18 cellular contexts compared by ENCODE assay signal in the genomic region with DNA sequence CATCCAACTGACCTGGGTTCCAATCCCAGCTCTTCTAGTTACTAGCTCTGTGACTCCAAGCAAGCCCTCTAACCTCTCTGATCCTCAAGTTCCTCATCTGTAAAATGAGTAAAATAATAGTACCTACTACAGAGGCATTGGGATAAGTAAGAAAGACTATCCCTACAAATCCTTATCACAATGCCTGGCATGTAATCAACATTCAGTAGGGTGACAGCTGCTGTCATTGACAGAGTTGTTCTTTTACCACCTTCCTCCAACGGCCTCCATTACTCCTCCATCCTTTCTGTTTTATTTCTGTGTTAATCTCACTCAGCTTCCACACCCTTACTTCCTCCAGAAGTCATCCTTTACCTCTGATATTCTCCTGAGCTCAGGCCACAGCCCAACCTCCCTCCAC. TPM values are rescaled to one million over a fixed set of nuclear protein-coding genes. Genes with fewer than 3 reads are reported as not detected.
DNase-seq lines count a peak whose midpoint lies in the region; ATAC-seq and TF ChIP-seq lines count a peak whose summit lies in the region.
"Had no signal": no experiment of that assay in that cellular context is flagged by ENCODE, and none has a peak within 500 bp of the region (broad histone marks: within the 10 kb centered on the region; RNA-seq: fewer than 3 reads in every experiment).

No MANE protein-coding gene starts in this region.

- no peaks in the 10 kb centered on the region for H3K36me3 Mint-ChIP-seq in HFFc6 (ENCODE audit: low read depth)

- H3K27ac Mint-ChIP-seq in HFFc6: peak overlapping the region; percentile 95
- H3K27ac Mint-ChIP-seq: endodermal cell; stimulated activated naive CD8-positive, alpha-beta T cell treated with anti-CD3 and anti-CD28 coated beads, Interleukin-15, amount 100 ng/mL, for 72 hours had no signal

- no peaks in the 10 kb centered on the region; the same call in 1 of the 2 replicates for H3K27me3 Mint-ChIP-seq in HFFc6 (ENCODE audit: insufficient read depth)

- ATAC-seq in lung (ENCODE audit: insufficient read depth, low FRiP score) (no peak), thoracic aorta (ENCODE audit: insufficient number of reproducible peaks, low FRiP score, low read depth) (no peak), GM18498 (IDR thresholded peaks at IDR 0.05; ENCODE audit: unreplicated experiment) (no peak)
- ATAC-seq: left lobe of liver; stimulated activated naive CD8-positive, alpha-beta T cell treated with anti-CD3 and anti-CD28 coated beads, Interleukin-15, amount 100 ng/mL, for 72 hours had no signal

- no peaks in the 10 kb centered on the region for H3K9me3 Mint-ChIP-seq in HFFc6
- H3K9me3 Mint-ChIP-seq: endodermal cell; stimulated activated naive CD8-positive, alpha-beta T cell treated with anti-CD3 and anti-CD28 coated beads, Interleukin-15, amount 100 ng/mL, for 72 hours had no signal

- H3K9me3 ChIP-seq in lung (ENCODE audit: control insufficient read depth in 2 of 2, insufficient read depth in 1 of 2, low read length in 1 of 2) (no peaks in the 10 kb centered on the region), thoracic aorta (no peaks in the 10 kb centered on the region)
- H3K9me3 ChIP-seq: BLaER1 had no signal

- H3K36me3 ChIP-seq in brain microvascular endothelial cell (replicated peaks) (no peaks in the 10 kb centered on the region), lung (ENCODE audit: control insufficient read depth in 2 of 2, insufficient read depth in 2 of 2, low read length in 2 of 2) (no peaks in the 10 kb centered on the region), thoracic aorta (no peaks in the 10 kb centered on the region)
- H3K36me3 ChIP-seq: BLaER1 had no signal

- H3K4me1 Mint-ChIP-seq in HFFc6 (ENCODE audit: low read depth): peaks cover 50% of the 10 kb centered on the region
- H3K4me1 Mint-ChIP-seq: stimulated activated naive CD8-positive, alpha-beta T cell treated with anti-CD3 and anti-CD28 coated beads, Interleukin-15, amount 100 ng/mL, for 72 hours had no signal

- peak overlapping the region; percentile 43 for H3K4me3 Mint-ChIP-seq in HFFc6
- H3K4me3 Mint-ChIP-seq: endodermal cell; stimulated activated naive CD8-positive, alpha-beta T cell treated with anti-CD3 and anti-CD28 coated beads, Interleukin-15, amount 100 ng/mL, for 72 hours had no signal

- 60 to 65% methylated on average over 1 of the region's 1 CpG for WGBS in lung, 2 donors

- in situ Hi-C loops in brain microvascular endothelial cell (cut with HindIII; ENCODE audit: low pct_ligation_motif_present, low sequenced_read_pairs): no loop called here

- DNase-seq in HFFc6: no peak
- DNase-seq in brain microvascular endothelial cell: no peak
- no peak for DNase-seq in lung (ENCODE audit: low spot score)
- DNase-seq in thoracic aorta (ENCODE audit: low spot score): no peak
- DNase-seq in inferior parietal cortex (ENCODE audit: extremely low spot score): no peak
- DNase-seq in NCI-H82 (lab: John Stamatoyannopoulos, UW): no peak
- DNase-seq: activated CD4-positive, alpha-beta T cell treated with anti-CD3 and anti-CD28 coated beads for 48 hours; activated CD8-positive, alpha-beta memory T cell treated with anti-CD3 and anti-CD28 coated beads, Interleukin-2, amount 50 U/mL, for 48 hours; endodermal cell; NCI-H1105 treated with DMSO at 0.1 percent for 48 hours; NCI-H526 treated with DMSO at 0.1 percent for 48 hours; OCI-M1; stimulated activated CD4-positive, alpha-beta T cell treated with anti-CD3 and anti-CD28 coated beads, Interleukin-2, amount 100 ng/mL, for 24 hours; stimulated activated naive CD8-positive, alpha-beta T cell treated with anti-CD3 and anti-CD28 coated beads, Interleukin-15, amount 100 ng/mL, for 72 hours had no signal

- H3K27me3 ChIP-seq in brain microvascular endothelial cell (replicated peaks) (no peaks in the 10 kb centered on the region), lung (ENCODE audit: control insufficient read depth, insufficient read depth) (no peaks in the 10 kb centered on the region), thoracic aorta (replicated peaks; ENCODE audit: insufficient read depth) (no peaks in the 10 kb centered on the region)
- H3K27me3 ChIP-seq: BLaER1 had no signal

- H3K4me1 ChIP-seq in lung (ENCODE audit: control insufficient read depth in 2 of 2, insufficient read depth in 2 of 2, low read length in 2 of 2) (peaks cover 4 to 6% of the 10 kb centered on the region in 2 donors), thoracic aorta (ENCODE audit: control insufficient read depth in 1 of 2, low read depth in 2 of 2) (peaks cover 6 to 17% of the 10 kb centered on the region in 2 donors)

- peak overlapping the region; percentile 96 for H3K27ac ChIP-seq in brain microvascular endothelial cell
- H3K27ac ChIP-seq in lung (ENCODE audit: low read depth in 1 of 2, low read length in 1 of 2): peak overlapping the region; percentile 69 to 77
- peak overlapping the region; percentile 21 to 79 for H3K27ac ChIP-seq in thoracic aorta
- H3K27ac ChIP-seq: BLaER1 had no signal

- TF ChIP-seq CTCF in HFFc6 (IDR thresholded peaks at IDR 0.05) (no peak), brain microvascular endothelial cell (IDR thresholded peaks at IDR 0.05; ENCODE audit: low read depth, low read length, missing control alignments) (no peak), lung (IDR thresholded peaks at IDR 0.05; ENCODE audit: control extremely low read depth, extremely low read depth) (no peak), thoracic aorta (IDR thresholded peaks at IDR 0.05) (no peak)

- H3K4me3 ChIP-seq in brain microvascular endothelial cell (ENCODE audit: low read depth, low read length) (peak overlapping the region; percentile 30), lung (no peak overlapping the region), thoracic aorta (peak overlapping the region; percentile 60)
- H3K4me3 ChIP-seq: BLaER1 had no signal

RNA-seq across cellular contexts. Expression of gene FGF1, which starts 40.4 kb away (rescaled TPM):
- total RNA-seq in HFFc6 (2021; fragmentation: NEBNext Ultra II Directional; extraction: Animal tissue kit (Norgen Biotek cat#: 25700)): 10 to 100 TPM; 34.2 to 42.4 (median 37.2) TPM
- total RNA-seq in lung (1 to 10 TPM in 1 of 2 donors, under 1 TPM in 1; 0.98 to 1.4 TPM), thoracic aorta (10 to 100 TPM; 11.4 to 56.7 TPM)
- 1 to 10 TPM in 1 of 2 donors, under 1 TPM in 1; 0.47 to 1.1 TPM for polyA plus RNA-seq in lung
- total RNA-seq: HT-29 had no signal

Comparison
In these comparisons a context has a peak if more than half of its experiments do, and no peak if none do; other contexts are left out.
1. RNA of gene FGF1, which starts 40.4 kb away (total RNA-seq): 11.4 to 56.7 TPM in thoracic aorta and 34.2 to 42.4 TPM in HFFc6; 0.98 to 1.4 TPM in lung; every median in the first group is over 4 times any median in the second.
2. Peak in every context shown above with its lines, with median percentiles within 50 percentile points of each other: H3K27ac ChIP-seq.